22 cellular contexts compared by ENCODE assay signal in the genomic region with DNA sequence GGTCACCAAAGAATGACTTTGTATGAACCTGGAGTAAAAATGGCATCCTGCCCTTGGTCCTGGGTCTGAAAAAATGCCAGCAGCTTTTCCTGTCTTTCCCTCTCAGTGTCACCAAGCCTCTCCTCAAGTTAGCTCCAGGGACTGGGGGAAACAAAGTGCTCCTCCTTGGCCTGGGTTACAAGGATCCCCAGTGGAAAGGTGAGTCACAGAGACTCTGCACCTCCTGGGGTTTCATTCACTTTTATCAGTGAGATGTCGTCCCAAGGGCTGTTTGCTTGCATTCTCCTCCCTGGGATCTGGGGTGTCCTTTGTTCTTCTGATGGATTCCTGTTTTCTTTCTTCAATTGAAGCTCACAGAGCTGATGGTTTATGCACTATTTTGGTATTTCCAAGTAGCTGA.
"Had no signal": no experiment of that assay in that cellular context is flagged by ENCODE, and none has a peak within 500 bp of the region (broad histone marks: within the 10 kb centered on the region; RNA-seq: fewer than 3 reads in every experiment).

No MANE protein-coding gene starts in this region.

- H3K27ac Mint-ChIP-seq: activated naive CD8-positive, alpha-beta T cell treated with anti-CD3 and anti-CD28 coated beads, Interleukin-2, amount 10 ng/mL, durations not matched to agents 7 days and 5 days; activated T-helper 1 cell treated with anti-CD3 and anti-CD28 coated beads, Interleukin-12 subunit alpha, Interleukin-12 subunit beta, Interleukin-2, Interleukin-4 antibody, amounts not matched to agents 30 ng/mL and 10 ng/mL and 1 ng/mL, durations not matched to agents 14 hours and 24 hours and 36 hours; naive thymus-derived CD4-positive, alpha-beta T cell; T-helper 2 cell treated with Interferon-gamma antibody and Interleukin-4, amounts not matched to agents 5 μg/mL and 100 μg/mL, for 36 hours had no signal

- H3K4me3 Mint-ChIP-seq: activated naive CD8-positive, alpha-beta T cell treated with anti-CD3 and anti-CD28 coated beads, Interleukin-2, amount 10 ng/mL, durations not matched to agents 7 days and 5 days; activated T-helper 1 cell treated with anti-CD3 and anti-CD28 coated beads, Interleukin-12 subunit alpha, Interleukin-12 subunit beta, Interleukin-2, Interleukin-4 antibody, amounts not matched to agents 30 ng/mL and 10 ng/mL and 1 ng/mL, durations not matched to agents 14 hours and 24 hours and 36 hours; central memory CD8-positive, alpha-beta T cell; naive thymus-derived CD4-positive, alpha-beta T cell; T-helper 2 cell treated with Interferon-gamma antibody and Interleukin-4, amounts not matched to agents 5 μg/mL and 100 μg/mL, for 36 hours had no signal

- H3K27ac ChIP-seq: brain microvascular endothelial cell, coronary artery, esophagus squamous epithelium, stomach, testis had no signal

- H3K27me3 Mint-ChIP-seq: activated naive CD8-positive, alpha-beta T cell treated with anti-CD3 and anti-CD28 coated beads, Interleukin-2, amount 10 ng/mL, durations not matched to agents 7 days and 5 days; central memory CD8-positive, alpha-beta T cell had no signal

- FAIRE-seq: endothelial cell of umbilical vein, keratinocyte had no signal

- H3K36me3 Mint-ChIP-seq: activated naive CD8-positive, alpha-beta T cell treated with anti-CD3 and anti-CD28 coated beads, Interleukin-2, amount 10 ng/mL, durations not matched to agents 7 days and 5 days; naive thymus-derived CD4-positive, alpha-beta T cell had no signal

- H3K27me3 ChIP-seq: brain microvascular endothelial cell, esophagus squamous epithelium, stomach, testis had no signal

- H3K36me3 ChIP-seq: brain microvascular endothelial cell, esophagus squamous epithelium, stomach had no signal

- H3K9me3 ChIP-seq: esophagus squamous epithelium, mucosa of descending colon, stomach, testis had no signal

- H3K4me1 Mint-ChIP-seq: activated naive CD8-positive, alpha-beta T cell treated with anti-CD3 and anti-CD28 coated beads, Interleukin-2, amount 10 ng/mL, durations not matched to agents 7 days and 5 days; central memory CD8-positive, alpha-beta T cell; naive thymus-derived CD4-positive, alpha-beta T cell had no signal

- ATAC-seq: left lobe of liver; mucosa of descending colon; naive thymus-derived CD4-positive, alpha-beta T cell had no signal

- H3K9me3 Mint-ChIP-seq: activated naive CD8-positive, alpha-beta T cell treated with anti-CD3 and anti-CD28 coated beads, Interleukin-2, amount 10 ng/mL, durations not matched to agents 7 days and 5 days; central memory CD8-positive, alpha-beta T cell had no signal

- H3K4me3 ChIP-seq: coronary artery, esophagus squamous epithelium, mucosa of descending colon, stomach, testis had no signal

- H3K4me1 ChIP-seq: esophagus squamous epithelium, stomach, testis had no signal

- DNase-seq: activated CD4-positive, alpha-beta T cell treated with anti-CD3 and anti-CD28 coated beads, Interleukin-2, amount 50 U/mL, for 1 hour; activated naive CD8-positive, alpha-beta T cell treated with anti-CD3 and anti-CD28 coated beads, Interleukin-2, amount 10 ng/mL, durations not matched to agents 7 days and 5 days; brain microvascular endothelial cell; effector CD4-positive, alpha-beta T cell; esophagus squamous epithelium; foreskin fibroblast; glutamatergic neuron; hypothalamus; mucosa of descending colon; naive thymus-derived CD4-positive, alpha-beta T cell; retina; stimulated activated CD4-positive, alpha-beta T cell treated with anti-CD3 and anti-CD28 coated beads, Interleukin-12 subunit alpha, Interleukin-12 subunit beta, amount 100 ng/mL, for 4 hours; stimulated activated CD4-positive, alpha-beta T cell treated with anti-CD3 and anti-CD28 coated beads, Interleukin-2, amount 100 ng/mL, for 24 hours; stomach; testis had no signal
